In the genomic region with DNA sequence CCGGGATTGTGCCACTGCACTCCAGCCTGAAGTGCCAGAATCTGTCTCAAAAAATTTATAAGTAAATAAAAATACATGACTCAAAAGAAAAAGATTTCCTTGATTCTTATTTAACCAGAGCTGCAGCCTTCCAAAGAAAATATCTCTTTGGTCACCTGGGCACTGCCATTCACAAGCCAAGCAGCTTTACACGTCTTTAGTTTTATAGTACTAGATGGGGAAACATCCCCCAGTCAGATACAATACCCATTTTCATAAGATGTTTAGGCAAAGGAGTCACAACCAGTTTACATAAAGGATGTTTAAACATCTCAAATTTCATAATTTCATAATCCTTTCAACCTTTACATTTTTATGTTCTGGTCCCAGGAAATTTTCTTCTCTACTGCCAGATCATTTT, we compare ENCODE assay signal across 32 cellular contexts.
"Had no signal": no experiment of that assay in that cellular context is flagged by ENCODE, and none has a peak within 500 bp of the region (broad histone marks: within the 10 kb centered on the region; RNA-seq: fewer than 3 reads in every experiment).

No MANE protein-coding gene starts in this region.

- H3K4me1 ChIP-seq: adrenal gland, breast epithelium, colonic mucosa, esophagus squamous epithelium, gastroesophageal sphincter, heart right ventricle had no signal

- ATAC-seq: activated T-cell treated with anti-CD3 and anti-CD28 coated beads, Interleukin-2, amount 50 U/mL, for 72 hours; gastroesophageal sphincter; heart right ventricle; WTC11 had no signal

- H2AFZ ChIP-seq: hepatocyte had no signal

- H3K36me3 Mint-ChIP-seq: activated naive CD4-positive, alpha-beta T cell treated with anti-CD3 and anti-CD28 coated beads, Interleukin-2, amount 10 ng/mL, durations not matched to agents 7 days and 5 days; activated naive CD8-positive, alpha-beta T cell; brain had no signal

- H3K9me3 ChIP-seq: adrenal gland, breast epithelium, colonic mucosa, esophagus squamous epithelium, gastroesophageal sphincter, heart right ventricle had no signal

- H3K27ac ChIP-seq: adrenal gland, breast epithelium, cardiac muscle cell, colonic mucosa, epithelial cell of prostate, esophagus squamous epithelium, gastroesophageal sphincter, heart right ventricle, hepatocyte, VCaP had no signal

- H3K4me3 Mint-ChIP-seq: activated CD4-positive, alpha-beta memory T cell treated with anti-CD3 and anti-CD28 coated beads, Interleukin-2, amount 10 ng/mL, durations not matched to agents 7 days and 5 days; activated CD4-positive, alpha-beta T cell treated with anti-CD3 and anti-CD28 coated beads, Interleukin-2, amount 10 ng/mL, durations not matched to agents 7 days and 5 days; activated naive CD4-positive, alpha-beta T cell treated with anti-CD3 and anti-CD28 coated beads, Interleukin-2, amount 10 ng/mL, durations not matched to agents 7 days and 5 days; activated naive CD8-positive, alpha-beta T cell; activated T-cell treated with anti-CD3 and anti-CD28 coated beads, Interleukin-2, amount 50 U/mL, for 24 hours; activated T-cell treated with anti-CD3 and anti-CD28 coated beads, Interleukin-2, amount 50 U/mL, for 72 hours; brain; WTC11 had no signal

- H3K27ac Mint-ChIP-seq: activated CD4-positive, alpha-beta memory T cell treated with anti-CD3 and anti-CD28 coated beads, Interleukin-2, amount 10 ng/mL, durations not matched to agents 7 days and 5 days; activated CD4-positive, alpha-beta T cell treated with anti-CD3 and anti-CD28 coated beads, Interleukin-2, amount 10 ng/mL, durations not matched to agents 7 days and 5 days; activated naive CD4-positive, alpha-beta T cell treated with anti-CD3 and anti-CD28 coated beads, Interleukin-2, amount 10 ng/mL, durations not matched to agents 7 days and 5 days; activated naive CD8-positive, alpha-beta T cell; activated T-cell treated with anti-CD3 and anti-CD28 coated beads, Interleukin-2, amount 50 U/mL, for 24 hours; activated T-cell treated with anti-CD3 and anti-CD28 coated beads, Interleukin-2, amount 50 U/mL, for 72 hours; brain; WTC11 had no signal

- H3K79me2 ChIP-seq: hepatocyte had no signal

- H3K4me1 Mint-ChIP-seq: activated CD4-positive, alpha-beta T cell treated with anti-CD3 and anti-CD28 coated beads, Interleukin-2, amount 10 ng/mL, durations not matched to agents 7 days and 5 days; activated naive CD4-positive, alpha-beta T cell treated with anti-CD3 and anti-CD28 coated beads, Interleukin-2, amount 10 ng/mL, durations not matched to agents 7 days and 5 days; brain; WTC11 had no signal

- DNase-seq: activated CD4-positive, alpha-beta memory T cell treated with anti-CD3 and anti-CD28 coated beads, Interleukin-2, amount 10 ng/mL, durations not matched to agents 7 days and 5 days; activated CD4-positive, alpha-beta T cell treated with anti-CD3 and anti-CD28 coated beads for 1 hour; activated CD4-positive, alpha-beta T cell treated with anti-CD3 and anti-CD28 coated beads for 4 hours; activated CD4-positive, alpha-beta T cell treated with anti-CD3 and anti-CD28 coated beads, Interleukin-2, amount 10 ng/mL, durations not matched to agents 7 days and 5 days; activated CD4-positive, alpha-beta T cell treated with anti-CD3 and anti-CD28 coated beads, Interleukin-2, amount 50 U/mL, for 4 hours; activated CD8-positive, alpha-beta memory T cell treated with anti-CD3 and anti-CD28 coated beads, Interleukin-2, amount 50 U/mL, for 48 hours; activated gamma-delta T cell; activated naive CD4-positive, alpha-beta T cell; activated naive CD4-positive, alpha-beta T cell treated with anti-CD3 and anti-CD28 coated beads, Interleukin-2, amount 10 ng/mL, durations not matched to agents 7 days and 5 days; activated T-cell treated with anti-CD3 and anti-CD28 coated beads for 4 hours; activated T-cell treated with anti-CD3 and anti-CD28 coated beads, Interleukin-2, amount 50 U/mL, for 24 hours; activated T-cell treated with anti-CD3 and anti-CD28 coated beads, Interleukin-2, amount 50 U/mL, for 72 hours; adrenal gland; amygdala; aorta; central memory CD4-positive, alpha-beta T cell; cerebellar nuclear complex; colonic mucosa; effector CD8-positive, alpha-beta T cell; esophagus squamous epithelium; foreskin melanocyte; heart right ventricle; T-helper 2 cell had no signal

- H3K4me2 ChIP-seq: hepatocyte had no signal

- H3K36me3 ChIP-seq: adrenal gland, breast epithelium, cardiac muscle cell, colonic mucosa, esophagus squamous epithelium, gastroesophageal sphincter, heart right ventricle had no signal

- H3K9me3 Mint-ChIP-seq: activated CD4-positive, alpha-beta T cell treated with anti-CD3 and anti-CD28 coated beads, Interleukin-2, amount 10 ng/mL, durations not matched to agents 7 days and 5 days; activated naive CD4-positive, alpha-beta T cell treated with anti-CD3 and anti-CD28 coated beads, Interleukin-2, amount 10 ng/mL, durations not matched to agents 7 days and 5 days; activated T-cell treated with anti-CD3 and anti-CD28 coated beads, Interleukin-2, amount 50 U/mL, for 24 hours; activated T-cell treated with anti-CD3 and anti-CD28 coated beads, Interleukin-2, amount 50 U/mL, for 72 hours; brain had no signal

- H3K4me3 ChIP-seq: adrenal gland, breast epithelium, cardiac muscle cell, colonic mucosa, esophagus squamous epithelium, gastroesophageal sphincter, heart right ventricle, hepatocyte had no signal

- H3K27me3 ChIP-seq: adrenal gland, breast epithelium, cardiac muscle cell, colonic mucosa, esophagus squamous epithelium, hepatocyte had no signal
